In the genomic region with DNA sequence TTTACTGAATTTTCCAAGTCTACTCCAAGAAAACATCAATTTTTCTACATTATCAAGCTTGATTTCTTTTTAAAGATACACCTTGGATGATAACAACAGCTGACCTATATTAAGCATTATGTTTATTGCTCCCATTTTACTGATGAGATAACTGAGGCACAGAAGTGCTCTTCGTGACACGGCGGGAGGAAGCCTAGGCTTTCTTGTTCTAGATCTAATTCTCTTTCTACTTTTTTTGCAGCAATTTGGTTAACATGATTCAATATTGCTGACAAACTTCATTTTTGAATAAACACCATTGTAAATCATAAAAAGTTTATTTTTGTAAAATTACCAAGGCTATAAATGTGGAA, we compare ENCODE assay signal across 1 cellular context.
A peak's percentile ranks its signal among the peaks of the same experiment; 100 is the strongest.
TF ChIP-seq lines count a peak whose summit lies in the region.

No MANE protein-coding gene starts in this region.

TF ChIP-seq in K562, 482 proteins besides CTCF, POLR2A, EP300 and RAD21:
- TF ChIP-seq, protein P1, sequence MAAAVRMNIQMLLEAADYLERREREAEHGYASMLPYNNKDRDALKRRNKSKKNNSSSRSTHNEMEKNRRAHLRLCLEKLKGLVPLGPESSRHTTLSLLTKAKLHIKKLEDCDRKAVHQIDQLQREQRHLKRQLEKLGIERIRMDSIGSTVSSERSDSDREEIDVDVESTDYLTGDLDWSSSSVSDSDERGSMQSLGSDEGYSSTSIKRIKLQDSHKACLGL (CRISPR knock-in tag; IDR thresholded peaks at IDR 0.05; ENCODE audit: borderline replicate concordance, poor library complexity, severe bottlenecking) = no peak
- peak; percentile 43; the same call in 1 of the 2 replicates for TF ChIP-seq ZNF316 (IDR thresholded peaks at IDR 0.05)
- TF ChIP-seq ZNF354B (CRISPR knock-in tag; IDR thresholded peaks at IDR 0.05) = no peak
- TF ChIP-seq KDM1A (IDR thresholded peaks at IDR 0.05) = peak; percentile 79 to 92
- peak; percentile 72 for TF ChIP-seq ADNP (tag; IDR thresholded peaks at IDR 0.05)
- no peak for TF ChIP-seq MXI1 (IDR thresholded peaks at IDR 0.05; ENCODE audit: low read depth, low read length)
- no peak for TF ChIP-seq NONO (IDR thresholded peaks at IDR 0.05; ENCODE audit: low read depth in 2 of 2, low read length in 1 of 2)
- peak; percentile 75; the same call in 1 of the 2 replicates for TF ChIP-seq SMARCA5 (IDR thresholded peaks at IDR 0.05)
- no peak for TF ChIP-seq ELF4 (CRISPR knock-in tag; IDR thresholded peaks at IDR 0.05)
- TF ChIP-seq ZNF274 (IDR thresholded peaks at IDR 0.05; ENCODE audit: borderline replicate concordance, low read depth, low read length) = no peak
- TF ChIP-seq DACH1 (IDR thresholded peaks at IDR 0.05; ENCODE audit: partially characterized antibody) = peak; percentile 16
- peak; percentile 50 for TF ChIP-seq HDAC2 (IDR thresholded peaks at IDR 0.05)
- no peak for TF ChIP-seq MAFF (IDR thresholded peaks at IDR 0.05; ENCODE audit: low read length)
- 0 out of 2 replicates have a peak, but pooled peaks have one; percentile 3 for TF ChIP-seq FOXJ2 (tag; IDR thresholded peaks at IDR 0.05)
- TF ChIP-seq RBM25 (IDR thresholded peaks at IDR 0.05; ENCODE audit: low read depth, low read length, severe bottlenecking) = peak; percentile 97
- TF ChIP-seq ZNF134 (CRISPR knock-in tag; conservative IDR thresholded peaks at IDR 0.05) = no peak
- TF ChIP-seq, protein P2, sequence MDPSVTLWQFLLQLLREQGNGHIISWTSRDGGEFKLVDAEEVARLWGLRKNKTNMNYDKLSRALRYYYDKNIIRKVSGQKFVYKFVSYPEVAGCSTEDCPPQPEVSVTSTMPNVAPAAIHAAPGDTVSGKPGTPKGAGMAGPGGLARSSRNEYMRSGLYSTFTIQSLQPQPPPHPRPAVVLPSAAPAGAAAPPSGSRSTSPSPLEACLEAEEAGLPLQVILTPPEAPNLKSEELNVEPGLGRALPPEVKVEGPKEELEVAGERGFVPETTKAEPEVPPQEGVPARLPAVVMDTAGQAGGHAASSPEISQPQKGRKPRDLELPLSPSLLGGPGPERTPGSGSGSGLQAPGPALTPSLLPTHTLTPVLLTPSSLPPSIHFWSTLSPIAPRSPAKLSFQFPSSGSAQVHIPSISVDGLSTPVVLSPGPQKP (CRISPR knock-in tag; IDR thresholded peaks at IDR 0.05) = no peak
- TF ChIP-seq THRAP3 (IDR thresholded peaks at IDR 0.05; ENCODE audit: borderline replicate concordance) = no peak
- no peak for TF ChIP-seq HMGN3 (IDR thresholded peaks at IDR 0.05; ENCODE audit: borderline replicate concordance, extremely low read depth, insufficient read length, low read depth, low read length)
- TF ChIP-seq MAX (CRISPR knock-in tag; IDR thresholded peaks at IDR 0.05) = no peak
- peak; percentile 53 for TF ChIP-seq CHD4 (IDR thresholded peaks at IDR 0.05; ENCODE audit: insufficient read depth, insufficient replicate concordance, low read depth, low read length, poor library complexity, severe bottlenecking)
- TF ChIP-seq RCOR1 (IDR thresholded peaks at IDR 0.05; ENCODE audit: borderline replicate concordance in 1 of 2, low read depth in 2 of 2, low read length in 2 of 2) = peak in 1 of 2 experiments; percentile 69; a peak in 2 of 4 replicates
- peak; percentile 97 for TF ChIP-seq BCOR (IDR thresholded peaks at IDR 0.05)
- TF ChIP-seq ZNF639 (CRISPR knock-in tag; conservative IDR thresholded peaks at IDR 0.05 in 1 of 2, IDR thresholded peaks at IDR 0.05 in 1 of 2) = no peak
